Comparison of ENCODE assay signal across 1 cellular context in the genomic region with DNA sequence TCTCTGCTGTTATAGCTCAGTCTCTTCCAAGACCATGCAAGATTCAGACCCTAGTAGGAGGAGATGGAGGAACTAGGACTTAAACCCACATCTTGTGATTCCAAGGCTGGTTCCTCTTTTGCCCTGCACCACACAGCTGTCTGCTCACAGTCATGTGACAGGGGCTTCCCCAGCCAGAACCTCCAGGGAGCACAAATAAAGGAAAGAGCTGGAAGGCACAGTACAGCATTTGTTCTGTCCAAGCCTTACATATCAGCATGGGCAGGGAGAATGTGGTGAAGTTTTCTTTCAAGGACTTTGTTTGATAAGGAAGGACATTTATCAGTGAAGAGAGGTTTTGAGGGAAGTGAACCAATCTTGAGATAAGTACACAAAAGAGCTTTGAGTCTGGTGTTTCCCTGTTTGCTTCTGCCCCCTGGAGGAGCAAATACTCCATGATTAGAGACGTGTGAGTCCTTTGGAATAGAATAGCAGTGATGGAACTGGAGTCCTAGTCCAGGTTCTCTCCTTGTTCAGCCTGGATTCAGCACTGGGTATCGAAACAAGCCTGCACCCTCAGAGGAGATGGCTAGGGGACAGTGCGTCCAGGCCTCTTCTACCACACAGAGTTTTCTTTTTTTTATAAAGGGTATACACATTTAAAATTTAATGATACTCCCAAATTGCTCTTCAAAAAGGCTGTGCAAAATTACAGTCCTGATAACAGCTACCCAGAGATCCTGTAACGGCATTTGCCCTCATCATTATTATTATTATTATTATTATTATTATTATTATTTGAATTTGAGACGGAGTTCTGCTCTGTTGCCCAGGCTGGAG.
TF ChIP-seq lines count a peak whose summit lies in the region.

No MANE protein-coding gene starts in this region.

TF ChIP-seq in IMR-90, 13 proteins besides CTCF, POLR2A, EP300 and RAD21:
- TF ChIP-seq, protein P1, sequence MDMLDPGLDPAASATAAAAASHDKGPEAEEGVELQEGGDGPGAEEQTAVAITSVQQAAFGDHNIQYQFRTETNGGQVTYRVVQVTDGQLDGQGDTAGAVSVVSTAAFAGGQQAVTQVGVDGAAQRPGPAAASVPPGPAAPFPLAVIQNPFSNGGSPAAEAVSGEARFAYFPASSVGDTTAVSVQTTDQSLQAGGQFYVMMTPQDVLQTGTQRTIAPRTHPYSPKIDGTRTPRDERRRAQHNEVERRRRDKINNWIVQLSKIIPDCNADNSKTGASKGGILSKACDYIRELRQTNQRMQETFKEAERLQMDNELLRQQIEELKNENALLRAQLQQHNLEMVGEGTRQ (IDR thresholded peaks at IDR 0.05; ENCODE audit: low read depth, low read length), result peak; percentile 81
- TF ChIP-seq MAZ (IDR thresholded peaks at IDR 0.05; ENCODE audit: borderline replicate concordance, low read depth, low read length) (no peak), SMC3 (IDR thresholded peaks at IDR 0.05; ENCODE audit: low read depth, low read length) (peak; percentile 84)
